ENCODE assay signal across 17 cellular contexts in genomic region chr5:19920761-19921160, GRCh38.
"Had no signal": no experiment of that assay in that cellular context is flagged by ENCODE, and none has a peak within 500 bp of the region (broad histone marks: within the 10 kb centered on the region; RNA-seq: fewer than 3 reads in every experiment).

No MANE protein-coding gene starts in this region.

- H3K27me3 ChIP-seq: ascending aorta, left lung, suprapubic skin had no signal

- H3K4me1 ChIP-seq: ascending aorta, left lung, suprapubic skin had no signal

- H3K4me3 ChIP-seq: ascending aorta, left lung, suprapubic skin had no signal

- H3K27ac ChIP-seq: ascending aorta, left lung, suprapubic skin had no signal

- H3K9me3 ChIP-seq: ascending aorta, left lung, suprapubic skin had no signal

- ATAC-seq: left lung; natural killer cell treated with Interleukin-12 subunit alpha and Interleukin-12 subunit beta and Interleukin-15 and Interleukin-18, amount 100 ng/mL, for 72 hours; sciatic nerve had no signal

- FAIRE-seq: frontal cortex, keratinocyte, TTC549 had no signal

- H3K36me3 ChIP-seq: ascending aorta, left lung, suprapubic skin had no signal

- DNase-seq: activated B cell treated with CpG ODN at 0.5 μM for 24 hours; activated CD4-positive, alpha-beta T cell treated with anti-CD3 and anti-CD28 coated beads, Interleukin-2, amount 10 ng/mL, durations not matched to agents 24 days and 14 days; activated naive CD4-positive, alpha-beta T cell; central memory CD4-positive, alpha-beta T cell; dermis blood vessel endothelial cell; erythroblast; left lung; stimulated activated CD4-positive, alpha-beta T cell treated with anti-CD3 and anti-CD28 coated beads, Interleukin-12 subunit alpha, Interleukin-12 subunit beta, amount 100 ng/mL, for 4 hours; stimulated activated naive CD4-positive, alpha-beta T cell treated with Interleukin-2 at 50 U/mL for 16 hours; T-helper 2 cell had no signal
